In genomic region chr5:181108578-181109165, GRCh38 we compare ENCODE assay signal across 1 cellular context.
TF ChIP-seq lines count a peak whose summit lies in the region.

No MANE protein-coding gene starts in this region.

TF ChIP-seq in IMR-90, 13 proteins besides CTCF, POLR2A, EP300 and RAD21 (continued from another document):
- TF ChIP-seq MAFK (IDR thresholded peaks at IDR 0.05; ENCODE audit: low read depth, low read length) (no peak), ELK1 (IDR thresholded peaks at IDR 0.05; ENCODE audit: borderline replicate concordance, low read depth, low read length) (no peak), RCOR1 (IDR thresholded peaks at IDR 0.05; ENCODE audit: insufficient replicate concordance, low read length) (no peak), CEBPB (IDR thresholded peaks at IDR 0.05; ENCODE audit: low read depth, low read length) (no peak), NFE2L2 (IDR thresholded peaks at IDR 0.05; ENCODE audit: low read depth, low read length) (no peak), CHD1 (IDR thresholded peaks at IDR 0.05; ENCODE audit: low read depth, low read length) (no peak), RFX5 (IDR thresholded peaks at IDR 0.05; ENCODE audit: low read depth, low read length) (no peak), BHLHE40 (IDR thresholded peaks at IDR 0.05; ENCODE audit: low read depth, low read length) (no peak), MXI1 (IDR thresholded peaks at IDR 0.05; ENCODE audit: borderline replicate concordance, low read depth, low read length) (no peak), FOS (IDR thresholded peaks at IDR 0.05; ENCODE audit: low read depth, low read length) (no peak)
